In genomic region chr10:6068422-6068821, GRCh38 we compare ENCODE assay signal across 8 cellular contexts. TPM values are rescaled to one million over a fixed set of nuclear protein-coding genes. Genes with fewer than 3 reads are reported as not detected.
DNase-seq lines count a peak whose midpoint lies in the region; ATAC-seq lines count a peak whose summit lies in the region.

No MANE protein-coding gene starts in this region.

- no peaks in the 10 kb centered on the region for H3K79me2 ChIP-seq in GM23248 (ENCODE audit: insufficient read depth)

- H3K4me2 ChIP-seq in GM23248 (ENCODE audit: unreplicated experiment) = no peak overlapping the region

- H4K20me1 ChIP-seq in GM23248 (ENCODE audit: insufficient read depth) = no peaks in the 10 kb centered on the region

- ATAC-seq in GM19395 (IDR thresholded peaks at IDR 0.05; ENCODE audit: unreplicated experiment) (peak; percentile 61), HG03064 (IDR thresholded peaks at IDR 0.05; ENCODE audit: low read depth, unreplicated experiment) (peak; percentile 46), GM18873 (IDR thresholded peaks at IDR 0.05; ENCODE audit: low FRiP score, unreplicated experiment) (no peak)

- no peaks in the 10 kb centered on the region for H3K4me1 ChIP-seq in GM23248 (ENCODE audit: insufficient read depth)

- in situ Hi-C loops in GM23248 (cut with MboI) = no loop called here

- H3K4me3 ChIP-seq in GM23248 = no peak overlapping the region

- no peaks in the 10 kb centered on the region for H3K9me3 ChIP-seq in GM23248 (ENCODE audit: low read depth)

- no peak overlapping the region for H3K9ac ChIP-seq in GM23248

- H2AFZ ChIP-seq in GM23248 = no peak overlapping the region

- H3K27me3 ChIP-seq in GM23248 (replicated peaks; ENCODE audit: insufficient read depth) = peaks cover 24% of the 10 kb centered on the region; the same call in 1 of the 2 replicates

- H3K9me2 ChIP-seq in GM23248 (ENCODE audit: insufficient read depth) = no peaks in the 10 kb centered on the region

- no peaks in the 10 kb centered on the region for H3K36me3 ChIP-seq in GM23248 (ENCODE audit: low read depth)

- DNase-seq in UCSD-AML1 (lab: John Stamatoyannopoulos, UW; ENCODE audit: unreplicated experiment) (peak; percentile 64), pons (ENCODE audit: low spot score) (peak; percentile 44), NCI-H1436 (lab: John Stamatoyannopoulos, UW) (no peak), GM23248 (no peak)
- no peak for DNase-seq in NK-92 treated with Interleukin-12 subunit alpha and Interleukin-12 subunit beta, amount 100 ng/mL, for 24 hours (lab: John Stamatoyannopoulos, UW)

- H3F3A ChIP-seq in GM23248 (ENCODE audit: insufficient read depth) = no peaks in the 10 kb centered on the region

- no peak overlapping the region for H3K27ac ChIP-seq in GM23248

- WGBS in GM23248 (ENCODE audit: low coverage in 1 of 2, low lambda C conversion rate in 2 of 2, missing lambda C conversion rate in 2 of 2), 2 experiments = 65 to 70% methylated on average over 8 of the region's 8 CpGs

RNA-seq across cellular contexts. Expression of gene IL2RA, which starts 6.3 kb away (rescaled TPM):
- not detected in 2 replicates for total RNA-seq in GM23248 (2014; rRNA removed; shearing (Covaris generic))
- polyA plus RNA-seq in GM23248 (2016; fragmentation: Nextera tagmentation; extraction: Ambion mirVana) = not detected in 2 replicates

RNA-seq across cellular contexts. Expression of gene RBM17, which starts 20.4 kb away (rescaled TPM):
- 24.1 and 35.7 TPM in 2 replicates for total RNA-seq in GM23248 (2014; rRNA removed; shearing (Covaris generic))
- polyA plus RNA-seq in GM23248 (2016; fragmentation: Nextera tagmentation; extraction: Ambion mirVana) = 84.2 and 99.9 TPM in 2 replicates

Comparison
In these comparisons a context has a peak if more than half of its experiments do, and no peak if none do; other contexts are left out.
1. DNase-seq: peak in UCSD-AML1 (single experiment) and pons (single experiment); none in NK-92 treated with Interleukin-12 subunit alpha and Interleukin-12 subunit beta, amount 100 ng/mL, for 24 hours (single experiment), NCI-H1436 (single experiment) and GM23248 (single experiment).